ENCODE assay signal across 1 cellular context in the genomic region with DNA sequence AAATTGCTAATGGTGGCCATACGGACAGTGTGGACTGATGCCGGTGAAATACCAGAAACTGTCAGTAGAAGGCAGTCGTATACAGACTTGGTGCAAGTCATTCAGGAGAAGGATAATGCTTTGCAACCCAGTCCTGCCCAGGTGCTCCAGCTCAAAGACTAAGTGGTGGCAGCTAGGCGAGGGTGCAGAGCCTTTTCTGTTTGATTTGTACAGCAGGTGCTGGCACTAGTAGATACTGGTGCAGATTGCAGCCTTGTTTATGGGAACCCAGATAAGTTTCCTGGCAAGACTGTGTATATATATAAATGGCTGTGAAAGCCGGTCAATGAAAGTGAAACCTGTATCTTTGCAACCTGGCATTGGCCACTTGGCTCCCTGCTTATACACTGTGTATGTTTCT.
TF ChIP-seq lines count a peak whose summit lies in the region.

No MANE protein-coding gene starts in this region.

TF ChIP-seq in WTC11, 78 proteins besides CTCF, POLR2A, EP300 and RAD21 (continued from another document):
- TF ChIP-seq NFE2L1 (CRISPR knock-in tag; IDR thresholded peaks at IDR 0.05): no peak
- TF ChIP-seq, protein P1, sequence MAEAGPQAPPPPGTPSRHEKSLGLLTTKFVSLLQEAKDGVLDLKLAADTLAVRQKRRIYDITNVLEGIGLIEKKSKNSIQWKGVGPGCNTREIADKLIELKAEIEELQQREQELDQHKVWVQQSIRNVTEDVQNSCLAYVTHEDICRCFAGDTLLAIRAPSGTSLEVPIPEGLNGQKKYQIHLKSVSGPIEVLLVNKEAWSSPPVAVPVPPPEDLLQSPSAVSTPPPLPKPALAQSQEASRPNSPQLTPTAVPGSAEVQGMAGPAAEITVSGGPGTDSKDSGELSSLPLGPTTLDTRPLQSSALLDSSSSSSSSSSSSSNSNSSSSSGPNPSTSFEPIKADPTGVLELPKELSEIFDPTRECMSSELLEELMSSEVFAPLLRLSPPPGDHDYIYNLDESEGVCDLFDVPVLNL (CRISPR knock-in tag; IDR thresholded peaks at IDR 0.05; ENCODE audit: borderline replicate concordance, low read depth): no peak
